In genomic region chr15:67501177-67501835, GRCh38 we compare ENCODE assay signal across 8 cellular contexts. TPM values are rescaled to one million over a fixed set of nuclear protein-coding genes. Genes with fewer than 3 reads are reported as not detected.
DNase-seq lines count a peak whose midpoint lies in the region; ATAC-seq, FAIRE-seq and TF ChIP-seq lines count a peak whose summit lies in the region.

No MANE protein-coding gene starts in this region.

- H3K36me3 Mint-ChIP-seq in Caco-2 (ENCODE audit: insufficient read depth, unreplicated experiment): no peaks in the 10 kb centered on the region

- WGBS in gastroesophageal sphincter (ENCODE audit: low coverage in 1 of 2), 2 donors: 6 to 12% methylated on average over 2 of the region's 2 CpGs

- H3K4me1 ChIP-seq in gastroesophageal sphincter (no peaks in the 10 kb centered on the region), Caco-2 (no peaks in the 10 kb centered on the region)

- intact Hi-C loops in Caco-2 (cut with micrococcal nuclease; ENCODE audit: unreplicated experiment): loop anchor here (1.0 kb wide), 1 partner anchor 333 kb away; no protein-coding TSS in a partner anchor

- no peak overlapping the region for H3K27ac ChIP-seq in gastroesophageal sphincter

- TF ChIP-seq CTCF in gastroesophageal sphincter (IDR thresholded peaks at IDR 0.05) (peak in 2 of 4 experiments; percentile 19 to 33), Caco-2 (IDR thresholded peaks at IDR 0.05; ENCODE audit: insufficient read depth in 1 of 2, low read depth in 1 of 2, low read length in 1 of 2, severe bottlenecking in 1 of 2, unreplicated experiment in 1 of 2) (peak in 1 of 2 experiments; percentile 45)

- H3K36me3 ChIP-seq in gastroesophageal sphincter: no peaks in the 10 kb centered on the region
- H3K36me3 ChIP-seq in Caco-2 (ENCODE audit: control insufficient read depth, insufficient read depth, low read length): no peaks in the 10 kb centered on the region

- H3K4me1 Mint-ChIP-seq in Caco-2 (ENCODE audit: low read depth, unreplicated experiment): peaks cover 7% of the 10 kb centered on the region

- H3K27me3 ChIP-seq in gastroesophageal sphincter (no peaks in the 10 kb centered on the region), Caco-2 (replicated peaks; ENCODE audit: control insufficient read depth, insufficient read depth, low read length) (no peaks in the 10 kb centered on the region)

- H3K4me3 ChIP-seq in gastroesophageal sphincter: no peak overlapping the region
- H3K4me3 ChIP-seq in Caco-2 (ENCODE audit: low read depth, low read length): no peak overlapping the region

- DNase-seq in GM18507 (ENCODE audit: extremely low spot score, insufficient read length, low read depth) (no peak), RPMI7951 (ENCODE audit: low read depth) (peak; percentile 51), germinal center (ENCODE audit: low spot score) (peak; percentile 6), Caco-2 (no peak)
- no peak for DNase-seq in activated T-cell treated with anti-CD3 and anti-CD28 coated beads, Interleukin-2, amount 50 U/mL, for 48 hours

- no peak overlapping the region for H3K27ac Mint-ChIP-seq in Caco-2 (ENCODE audit: unreplicated experiment)

- CTCF ChIA-PET in Caco-2 (lab: Charles Lee): interaction anchor here (0.6 to 1.3 kb wide), 3 partner anchors 331 to 653 kb away, joined by 4 to 8 read pairs (median 4); no protein-coding TSS in a partner anchor

- FAIRE-seq in A204.1 (lab: Jason Lieb, UNC): peak; percentile 93
- FAIRE-seq in GM18507 (lab: Jason Lieb, UNC): peak; percentile 38

- POLR2A ChIA-PET in Caco-2 (lab: Charles Lee): interaction anchor here (0.6 kb wide), 1 partner anchor 19 kb away, joined by 3 read pairs; the partner anchor contains the start of gene C15orf61

- H3K27me3 Mint-ChIP-seq in Caco-2 (ENCODE audit: insufficient read depth, unreplicated experiment): no peaks in the 10 kb centered on the region

- ATAC-seq in gastroesophageal sphincter: no peak
- ATAC-seq in GM21737 (IDR thresholded peaks at IDR 0.05; ENCODE audit: unreplicated experiment): no peak

- no peak overlapping the region for H3K4me3 Mint-ChIP-seq in Caco-2 (ENCODE audit: unreplicated experiment)

- no TSS peak for BruUV-seq in Caco-2 (replicated peaks; lab: Mats Ljungman, UMichigan)

- H3K9me3 Mint-ChIP-seq in Caco-2 (ENCODE audit: unreplicated experiment): no peaks in the 10 kb centered on the region

- no peak for TF ChIP-seq EP300 in gastroesophageal sphincter (IDR thresholded peaks at IDR 0.05)

- H3K9me3 ChIP-seq in gastroesophageal sphincter (no peaks in the 10 kb centered on the region), Caco-2 (no peaks in the 10 kb centered on the region)

- no peak for TF ChIP-seq POLR2A in gastroesophageal sphincter (IDR thresholded peaks at IDR 0.05)

RNA-seq across cellular contexts. Expression of gene C15orf61, which starts 19.6 kb away (rescaled TPM):
- 4.2 and 8.5 TPM in 2 replicates for total RNA-seq in RPMI7951 (2014; rRNA removed; shearing (Covaris generic))
- total RNA-seq in gastroesophageal sphincter (1 to 10 TPM; 4.1 to 6.5 (median 5.6) TPM), Caco-2 (2022) (6.0 and 10.5 TPM in 2 replicates)

RNA-seq across cellular contexts. Expression of gene MAP2K5, which starts 41.2 kb away (rescaled TPM):
- total RNA-seq in RPMI7951 (2014; rRNA removed; shearing (Covaris generic)): 4.1 and 7.1 TPM in 2 replicates
- total RNA-seq in gastroesophageal sphincter: 10 to 100 TPM in 3 of 4 donors, 1 to 10 TPM in 1; 7.7 to 15.1 (median 12.0) TPM
- total RNA-seq in Caco-2 (2022): 12.2 and 14.0 TPM in 2 replicates

Comparison
In these comparisons a context has a peak if more than half of its experiments do, and no peak if none do; other contexts are left out.
1. DNase-seq: peak in RPMI7951 (single experiment) and germinal center (single experiment); none in GM18507 (single experiment), Caco-2 (0 of 2) and activated T-cell treated with anti-CD3 and anti-CD28 coated beads, Interleukin-2, amount 50 U/mL, for 48 hours (0 of 2).